Comparison of ENCODE assay signal across 9 cellular contexts in genomic region chr17:7281953-7282751, GRCh38. TPM values are rescaled to one million over a fixed set of nuclear protein-coding genes. Genes with fewer than 3 reads are reported as not detected.
A peak's percentile ranks its signal among the peaks of the same experiment; 100 is the strongest.
DNase-seq lines count a peak whose midpoint lies in the region; TF ChIP-seq lines count a peak whose summit lies in the region.
"Had no signal": no experiment of that assay in that cellular context is flagged by ENCODE, and none has a peak within 500 bp of the region (broad histone marks: within the 10 kb centered on the region; RNA-seq: fewer than 3 reads in every experiment).

No MANE protein-coding gene starts in this region.

- H3K36me3 ChIP-seq in ACC112 (ENCODE audit: insufficient read depth, low read length) (no peaks in the 10 kb centered on the region), colonic mucosa (no peaks in the 10 kb centered on the region), mesendoderm (ENCODE audit: control insufficient read depth, insufficient read depth, low read length) (no peaks in the 10 kb centered on the region)

- no peak overlapping the region for H2AK5ac ChIP-seq in mesendoderm (ENCODE audit: low read length)

- peak overlapping the region; percentile 67 for H3K56ac ChIP-seq in mesendoderm (ENCODE audit: low read length)

- DNase-seq in colonic mucosa (peak; percentile 42), mesendoderm (no peak), kidney tubule cell (ENCODE audit: low spot score) (no peak), SKM-1 treated with dmso at 0.1 percent for 144 hours (lab: John Stamatoyannopoulos, UW; ENCODE audit: unreplicated experiment) (no peak), NCI-H1694 treated with DMSO at 0.1 percent for 48 hours (lab: John Stamatoyannopoulos, UW) (no peak)
- no peak for DNase-seq in stimulated activated CD4-positive, alpha-beta T cell treated with anti-CD3 and anti-CD28 coated beads, Interleukin-4, amount 100 ng/mL, for 4 hours

- H4K5ac ChIP-seq in mesendoderm (ENCODE audit: low read length), result no peak overlapping the region

- H4K8ac ChIP-seq in mesendoderm (ENCODE audit: low read depth, low read length), result no peak overlapping the region

- no peak overlapping the region for H3K27ac ChIP-seq in ACC112 (ENCODE audit: low read depth, low read length)
- H3K27ac ChIP-seq in colonic mucosa, result peak overlapping the region; percentile 3
- H3K27ac ChIP-seq in mesendoderm (ENCODE audit: low read depth, low read length), result no peak overlapping the region

- H3K4ac ChIP-seq in mesendoderm (ENCODE audit: low read depth, low read length), result no peak overlapping the region

- no peak overlapping the region for H3K23ac ChIP-seq in mesendoderm (ENCODE audit: low read length)

- H2BK120ac ChIP-seq in mesendoderm (ENCODE audit: low read depth, low read length), result no peak overlapping the region

- no peak for TF ChIP-seq EP300 in Ishikawa (IDR thresholded peaks at IDR 0.05; ENCODE audit: borderline replicate concordance)

- H3K4me1 ChIP-seq in ACC112 (ENCODE audit: control insufficient read depth, insufficient read depth, low read length, unreplicated experiment) (no peaks in the 10 kb centered on the region), colonic mucosa (peaks cover 14% of the 10 kb centered on the region), mesendoderm (ENCODE audit: control insufficient read depth, low read depth, low read length) (no peaks in the 10 kb centered on the region)

- H3K27me3 ChIP-seq in ACC112 (ENCODE audit: insufficient read depth, low read length) (peaks cover 36% of the 10 kb centered on the region), colonic mucosa (peaks cover 8% of the 10 kb centered on the region), mesendoderm (ENCODE audit: insufficient read depth, low read length, poor library complexity) (no peaks in the 10 kb centered on the region)
- H3K27me3 ChIP-seq: body of pancreas had no signal

- intact Hi-C loops in colonic mucosa (cut with DNase I), result no loop called here

- no peak overlapping the region for H3K18ac ChIP-seq in mesendoderm (ENCODE audit: low read length)

- H3K4me3 ChIP-seq in ACC112 (ENCODE audit: low read depth, low read length) (peak overlapping the region; percentile 75), colonic mucosa (peak overlapping the region; percentile 39), mesendoderm (ENCODE audit: low read length) (peak overlapping the region; percentile 46)
- H3K4me3 ChIP-seq: body of pancreas had no signal

- H3K9me3 ChIP-seq in colonic mucosa, result no peaks in the 10 kb centered on the region
- H3K9me3 ChIP-seq: body of pancreas had no signal

- no peak overlapping the region for H2AFZ ChIP-seq in ACC112 (ENCODE audit: low read length, unreplicated experiment)

- no peak for TF ChIP-seq RAD21 in Ishikawa (IDR thresholded peaks at IDR 0.05; ENCODE audit: low read depth)

- no CpG with 5 or more reads among the region's 43 CpGs for WGBS in mesendoderm (ENCODE audit: extremely low coverage, insufficient coverage, low lambda C conversion rate)

- H3K79me1 ChIP-seq in mesendoderm (ENCODE audit: low read length), result no peaks in the 10 kb centered on the region

- TF ChIP-seq CTCF in colonic mucosa (IDR thresholded peaks at IDR 0.05), result no peak

- peak overlapping the region; percentile 70 for H3K4me2 ChIP-seq in mesendoderm (ENCODE audit: low read length)

- no peak overlapping the region for H2BK15ac ChIP-seq in mesendoderm (replicated peaks; ENCODE audit: low read depth)

- no peak overlapping the region for H2BK5ac ChIP-seq in mesendoderm (ENCODE audit: low read length)

- H3K79me2 ChIP-seq in ACC112 (ENCODE audit: control insufficient read depth, insufficient read depth, low read length, unreplicated experiment), result no peaks in the 10 kb centered on the region
- no peaks in the 10 kb centered on the region for H3K79me2 ChIP-seq in mesendoderm (ENCODE audit: control insufficient read depth, insufficient read depth, low read length)

- H3K9ac ChIP-seq in colonic mucosa (ENCODE audit: low read depth in 2 of 2, low read length in 2 of 2) (peak overlapping the region; percentile 73 to 89), mesendoderm (ENCODE audit: low read length) (peak overlapping the region; percentile 61)

TF ChIP-seq in Ishikawa, 13 proteins besides CTCF, POLR2A, EP300 and RAD21:
- TF ChIP-seq ZBTB7A (IDR thresholded peaks at IDR 0.05; ENCODE audit: low read depth) (0 out of 2 replicates have a peak, but pooled peaks have one; percentile 3), USF1 (IDR thresholded peaks at IDR 0.05) (no peak), CREB1 (IDR thresholded peaks at IDR 0.05; ENCODE audit: low read depth) (no peak)
TF ChIP-seq in Ishikawa: peak in this region for 1.

RNA-seq across cellular contexts. Expression of gene SLC2A4, which starts 0.6 kb away (rescaled TPM):
- 1 to 10 TPM; 1.9 to 5.7 TPM for total RNA-seq in colonic mucosa
- polyA plus RNA-seq in mesendoderm (2013, experiment 1 of 2), result 1.0 TPM
- 1.0 TPM for polyA plus RNA-seq in mesendoderm (2013, experiment 2 of 2)

RNA-seq across cellular contexts. Expression of gene YBX2, which starts 12.3 kb away (rescaled TPM):
- total RNA-seq in colonic mucosa, result 10 to 100 TPM; 22.1 to 40.4 TPM
- 11.2 TPM for polyA plus RNA-seq in mesendoderm (2013, experiment 1 of 2)
- polyA plus RNA-seq in mesendoderm (2013, experiment 2 of 2), result 10.6 TPM

RNA-seq across cellular contexts. Expression of gene CLDN7, which starts 19.9 kb away (rescaled TPM):
- 100 to 1,000 TPM; 798 to 919 TPM for total RNA-seq in colonic mucosa
- 99.5 TPM for polyA plus RNA-seq in mesendoderm (2013, experiment 1 of 2)
- polyA plus RNA-seq in mesendoderm (2013, experiment 2 of 2), result 96.9 TPM

RNA-seq across cellular contexts. Expression of gene EIF5A, which starts 25.3 kb away (rescaled TPM):
- total RNA-seq in colonic mucosa, result 100 to 1,000 TPM; 367 to 917 TPM
- polyA plus RNA-seq in mesendoderm (2013, experiment 1 of 2), result 1,299 TPM
- 1,284 TPM for polyA plus RNA-seq in mesendoderm (2013, experiment 2 of 2)

RNA-seq across cellular contexts. Expression of gene ELP5, which starts 30.1 kb away (rescaled TPM):
- total RNA-seq in colonic mucosa, result 10 to 100 TPM; 34.4 to 77.9 TPM
- 64.0 TPM for polyA plus RNA-seq in mesendoderm (2013, experiment 1 of 2)
- 62.8 TPM for polyA plus RNA-seq in mesendoderm (2013, experiment 2 of 2)
